ENCODE assay signal across 1 cellular context in the genomic region with DNA sequence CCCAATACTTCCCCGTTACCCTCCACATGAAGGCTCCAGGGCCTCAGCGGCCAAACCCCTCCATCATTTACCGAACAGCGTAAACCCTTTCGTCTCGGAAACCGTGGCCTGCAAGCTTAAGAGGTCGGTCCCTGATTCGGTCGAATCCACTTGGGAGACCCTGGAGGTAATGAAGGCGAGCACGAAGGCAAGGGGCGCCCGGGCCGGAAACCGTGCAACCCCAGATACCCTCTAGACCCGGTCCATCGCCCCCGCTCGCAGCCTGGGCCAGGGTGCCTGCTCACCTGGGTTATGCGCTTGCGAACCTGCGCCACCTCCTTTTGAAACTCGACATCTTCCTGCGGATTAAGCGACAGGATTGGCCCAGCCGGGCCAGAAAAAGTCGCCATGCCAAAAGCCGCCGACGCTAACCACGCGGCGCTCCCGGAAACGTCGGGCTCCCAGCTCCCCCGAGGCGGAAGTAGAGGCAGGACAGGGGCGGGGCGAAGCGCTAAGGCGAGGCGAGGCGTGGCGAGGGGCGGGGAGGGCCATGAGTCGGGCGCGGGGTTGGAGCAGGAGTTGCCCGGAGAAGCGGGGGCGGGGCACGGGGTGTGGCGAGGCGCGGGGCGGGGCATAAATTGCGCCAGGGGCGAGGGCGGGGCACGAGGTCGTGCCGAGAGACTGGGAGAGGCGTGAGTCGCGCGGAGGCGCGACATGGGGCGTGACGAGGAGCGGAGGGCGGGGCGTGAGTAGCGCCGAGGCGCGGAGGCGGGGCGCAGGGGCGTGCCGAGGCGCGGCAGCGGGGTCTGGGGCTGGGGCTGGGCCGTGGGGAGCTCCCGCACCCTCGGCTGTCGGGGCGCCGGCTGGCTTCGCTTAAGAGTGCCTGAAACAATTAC.
A peak's percentile ranks its signal among the peaks of the same experiment; 100 is the strongest.
TF ChIP-seq lines count a peak whose summit lies in the region.

A gene (minus strand): TSS at position 414 of the 875 bp plus-strand sequence. CDS start 25 bp downstream, at position 389.

TF ChIP-seq in HepG2, 621 proteins besides CTCF, POLR2A, EP300 and RAD21 (continued from another document and continues in another):
- TF ChIP-seq, protein P1, sequence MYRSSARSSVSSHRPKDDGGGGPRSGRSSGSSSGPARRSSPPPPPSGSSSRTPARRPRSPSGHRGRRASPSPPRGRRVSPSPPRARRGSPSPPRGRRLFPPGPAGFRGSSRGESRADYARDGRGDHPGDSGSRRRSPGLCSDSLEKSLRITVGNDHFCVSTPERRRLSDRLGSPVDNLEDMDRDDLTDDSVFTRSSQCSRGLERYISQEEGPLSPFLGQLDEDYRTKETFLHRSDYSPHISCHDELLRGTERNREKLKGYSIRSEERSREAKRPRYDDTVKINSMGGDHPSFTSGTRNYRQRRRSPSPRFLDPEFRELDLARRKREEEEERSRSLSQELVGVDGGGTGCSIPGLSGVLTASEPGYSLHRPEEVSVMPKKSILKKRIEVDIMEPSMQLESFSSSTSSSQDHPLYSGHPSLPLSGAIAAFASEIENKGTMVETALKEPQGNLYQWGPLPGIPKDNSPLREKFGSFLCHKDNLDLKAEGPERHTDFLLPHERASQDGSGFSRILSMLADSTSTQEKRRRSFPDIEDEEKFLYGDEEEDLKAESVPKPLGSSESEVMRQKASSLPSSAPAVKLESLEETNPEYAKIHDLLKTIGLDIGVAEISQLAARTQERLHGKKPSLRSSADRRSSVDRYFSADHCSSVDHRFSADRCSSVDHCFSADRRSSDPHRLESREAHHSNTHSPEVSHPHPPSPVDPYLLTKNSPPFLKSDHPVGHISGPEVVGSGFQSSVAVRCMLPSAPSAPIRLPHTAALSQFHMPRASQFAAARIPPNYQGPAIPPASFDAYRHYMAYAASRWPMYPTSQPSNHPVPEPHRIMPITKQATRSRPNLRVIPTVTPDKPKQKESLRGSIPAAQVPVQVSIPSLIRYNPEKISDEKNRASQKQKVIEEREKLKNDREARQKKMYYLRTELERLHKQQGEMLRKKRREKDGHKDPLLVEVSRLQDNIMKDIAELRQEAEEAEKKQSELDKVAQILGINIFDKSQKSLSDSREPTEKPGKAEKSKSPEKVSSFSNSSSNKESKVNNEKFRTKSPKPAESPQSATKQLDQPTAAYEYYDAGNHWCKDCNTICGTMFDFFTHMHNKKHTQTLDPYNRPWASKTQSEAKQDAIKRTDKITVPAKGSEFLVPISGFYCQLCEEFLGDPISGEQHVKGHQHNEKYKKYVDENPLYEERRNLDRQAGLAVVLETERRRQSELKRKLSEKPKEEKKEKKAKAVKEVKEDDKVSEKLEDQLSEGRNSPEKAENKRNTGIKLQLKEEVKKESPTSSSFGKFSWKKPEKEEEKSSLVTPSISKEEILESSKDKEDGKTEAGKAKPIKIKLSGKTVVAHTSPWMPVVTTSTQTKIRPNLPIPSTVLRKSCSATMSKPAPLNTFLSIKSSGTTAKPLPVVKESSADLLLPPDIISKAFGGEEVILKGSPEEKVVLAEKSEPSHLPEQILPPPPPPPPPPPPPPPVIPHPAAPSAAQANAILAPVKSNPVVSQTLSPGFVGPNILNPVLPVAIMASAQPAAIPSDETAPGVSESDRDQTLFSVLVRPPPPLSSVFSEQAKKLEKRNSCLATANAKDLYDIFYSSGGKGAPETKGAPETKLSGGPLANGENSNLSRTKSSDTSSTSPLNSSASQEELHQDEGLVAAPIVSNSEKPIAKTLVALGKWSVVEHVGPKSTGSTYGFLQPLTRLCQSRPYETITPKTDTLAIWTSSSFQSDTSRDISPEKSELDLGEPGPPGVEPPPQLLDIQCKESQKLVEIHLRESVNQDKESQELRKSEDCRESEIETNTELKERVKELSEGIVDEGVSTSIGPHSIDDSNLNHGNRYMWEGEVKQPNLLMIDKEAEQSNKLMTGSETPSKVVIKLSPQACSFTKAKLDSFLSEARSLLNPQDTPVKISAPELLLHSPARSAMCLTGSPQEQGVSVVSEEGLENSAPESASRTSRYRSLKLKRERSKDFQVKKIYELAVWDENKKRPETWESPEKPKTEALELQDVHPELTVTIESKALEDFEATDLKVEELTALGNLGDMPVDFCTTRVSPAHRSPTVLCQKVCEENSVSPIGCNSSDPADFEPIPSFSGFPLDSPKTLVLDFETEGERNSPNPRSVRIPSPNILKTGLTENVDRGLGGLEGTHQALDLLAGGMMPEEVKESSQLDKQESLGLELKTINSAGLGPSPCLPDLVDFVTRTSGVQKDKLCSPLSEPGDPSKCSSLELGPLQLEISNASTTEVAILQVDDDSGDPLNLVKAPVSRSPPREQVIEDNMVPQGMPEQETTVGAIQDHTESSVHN (CRISPR knock-in tag; IDR thresholded peaks at IDR 0.05) = peak; percentile 45; the same call in 1 of the 2 replicates
- peak; percentile 95 for TF ChIP-seq RBFOX2 (IDR thresholded peaks at IDR 0.05; ENCODE audit: low read depth, low read length)
- peak; percentile 98 for TF ChIP-seq DMAP1 (CRISPR knock-in tag; IDR thresholded peaks at IDR 0.05)
- TF ChIP-seq HMG20B (CRISPR knock-in tag; conservative IDR thresholded peaks at IDR 0.05) = no peak
- TF ChIP-seq GTF2F1 (IDR thresholded peaks at IDR 0.05; ENCODE audit: low read length) = no peak
- peak; percentile 74; the same call in 1 of the 2 replicates for TF ChIP-seq ZNF619 (CRISPR knock-in tag; IDR thresholded peaks at IDR 0.05)
- TF ChIP-seq SIN3A (IDR thresholded peaks at IDR 0.05; ENCODE audit: borderline replicate concordance, low read depth, low read length) = peak; percentile 87
- TF ChIP-seq, protein P2, sequence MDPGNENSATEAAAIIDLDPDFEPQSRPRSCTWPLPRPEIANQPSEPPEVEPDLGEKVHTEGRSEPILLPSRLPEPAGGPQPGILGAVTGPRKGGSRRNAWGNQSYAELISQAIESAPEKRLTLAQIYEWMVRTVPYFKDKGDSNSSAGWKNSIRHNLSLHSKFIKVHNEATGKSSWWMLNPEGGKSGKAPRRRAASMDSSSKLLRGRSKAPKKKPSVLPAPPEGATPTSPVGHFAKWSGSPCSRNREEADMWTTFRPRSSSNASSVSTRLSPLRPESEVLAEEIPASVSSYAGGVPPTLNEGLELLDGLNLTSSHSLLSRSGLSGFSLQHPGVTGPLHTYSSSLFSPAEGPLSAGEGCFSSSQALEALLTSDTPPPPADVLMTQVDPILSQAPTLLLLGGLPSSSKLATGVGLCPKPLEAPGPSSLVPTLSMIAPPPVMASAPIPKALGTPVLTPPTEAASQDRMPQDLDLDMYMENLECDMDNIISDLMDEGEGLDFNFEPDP (CRISPR knock-in tag; conservative IDR thresholded peaks at IDR 0.05) = 0 out of 2 replicates have a peak, but pooled peaks have one; percentile 81
- TF ChIP-seq, protein P3, sequence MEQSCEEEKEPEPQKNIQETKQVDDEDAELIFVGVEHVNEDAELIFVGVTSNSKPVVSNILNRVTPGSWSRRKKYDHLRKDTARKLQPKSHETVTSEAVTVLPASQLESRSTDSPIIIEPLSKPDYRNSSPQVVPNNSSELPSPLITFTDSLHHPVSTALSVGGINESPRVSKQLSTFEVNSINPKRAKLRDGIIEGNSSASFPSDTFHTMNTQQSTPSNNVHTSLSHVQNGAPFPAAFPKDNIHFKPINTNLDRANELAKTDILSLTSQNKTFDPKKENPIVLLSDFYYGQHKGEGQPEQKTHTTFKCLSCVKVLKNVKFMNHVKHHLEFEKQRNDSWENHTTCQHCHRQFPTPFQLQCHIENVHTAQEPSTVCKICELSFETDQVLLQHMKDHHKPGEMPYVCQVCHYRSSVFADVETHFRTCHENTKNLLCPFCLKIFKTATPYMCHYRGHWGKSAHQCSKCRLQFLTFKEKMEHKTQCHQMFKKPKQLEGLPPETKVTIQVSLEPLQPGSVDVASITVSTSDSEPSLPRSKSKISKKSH (CRISPR knock-in tag; IDR thresholded peaks at IDR 0.05; ENCODE audit: borderline replicate concordance) = peak; percentile 72; the same call in 1 of the 2 replicates
- TF ChIP-seq SNRNP70 (IDR thresholded peaks at IDR 0.05; ENCODE audit: low read depth, low read length) = no peak
- TF ChIP-seq ZNF629 (CRISPR knock-in tag; conservative IDR thresholded peaks at IDR 0.05) = peak; percentile 44; the same call in 1 of the 2 replicates
- peak; percentile 61; the same call in 1 of the 2 replicates for TF ChIP-seq ZNF510 (CRISPR knock-in tag; IDR thresholded peaks at IDR 0.05; ENCODE audit: low read depth)
- 0 out of 2 replicates have a peak, but pooled peaks have one; percentile 41 for TF ChIP-seq ZNF577 (CRISPR knock-in tag; IDR thresholded peaks at IDR 0.05; ENCODE audit: borderline replicate concordance, low read depth)
- TF ChIP-seq BHLHE40 (IDR thresholded peaks at IDR 0.05; ENCODE audit: low read length) = peak; percentile 64; the same call in 1 of the 2 replicates
- peak; percentile 96 for TF ChIP-seq POLR2G (IDR thresholded peaks at IDR 0.05; ENCODE audit: low read depth, low read length)
- TF ChIP-seq RFX5 (IDR thresholded peaks at IDR 0.05; ENCODE audit: low read depth, low read length) = 0 out of 2 replicates have a peak, but pooled peaks have one; percentile 7
- peak; percentile 89 for TF ChIP-seq FOXC1 (CRISPR knock-in tag; IDR thresholded peaks at IDR 0.05; ENCODE audit: borderline replicate concordance)
- TF ChIP-seq NR2F6 (IDR thresholded peaks at IDR 0.05) = no peak
- TF ChIP-seq NR2F6 (CRISPR knock-in tag; IDR thresholded peaks at IDR 0.05) = 0 out of 2 replicates have a peak, but pooled peaks have one; percentile 5
- peak; percentile 17; the same call in 1 of the 2 replicates for TF ChIP-seq HNF4A (CRISPR knock-in tag; IDR thresholded peaks at IDR 0.05)
- no peak for TF ChIP-seq CENPT (CRISPR knock-in tag; IDR thresholded peaks at IDR 0.05; ENCODE audit: low read depth)
- TF ChIP-seq, protein P4, sequence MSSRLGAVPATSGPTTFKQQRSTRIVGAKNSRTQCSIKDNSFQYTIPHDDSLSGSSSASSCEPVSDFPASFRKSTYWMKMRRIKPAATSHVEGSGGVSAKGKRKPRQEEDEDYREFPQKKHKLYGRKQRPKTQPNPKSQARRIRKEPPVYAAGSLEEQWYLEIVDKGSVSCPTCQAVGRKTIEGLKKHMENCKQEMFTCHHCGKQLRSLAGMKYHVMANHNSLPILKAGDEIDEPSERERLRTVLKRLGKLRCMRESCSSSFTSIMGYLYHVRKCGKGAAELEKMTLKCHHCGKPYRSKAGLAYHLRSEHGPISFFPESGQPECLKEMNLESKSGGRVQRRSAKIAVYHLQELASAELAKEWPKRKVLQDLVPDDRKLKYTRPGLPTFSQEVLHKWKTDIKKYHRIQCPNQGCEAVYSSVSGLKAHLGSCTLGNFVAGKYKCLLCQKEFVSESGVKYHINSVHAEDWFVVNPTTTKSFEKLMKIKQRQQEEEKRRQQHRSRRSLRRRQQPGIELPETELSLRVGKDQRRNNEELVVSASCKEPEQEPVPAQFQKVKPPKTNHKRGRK (CRISPR knock-in tag; IDR thresholded peaks at IDR 0.05) = no peak
- TF ChIP-seq, protein P5, sequence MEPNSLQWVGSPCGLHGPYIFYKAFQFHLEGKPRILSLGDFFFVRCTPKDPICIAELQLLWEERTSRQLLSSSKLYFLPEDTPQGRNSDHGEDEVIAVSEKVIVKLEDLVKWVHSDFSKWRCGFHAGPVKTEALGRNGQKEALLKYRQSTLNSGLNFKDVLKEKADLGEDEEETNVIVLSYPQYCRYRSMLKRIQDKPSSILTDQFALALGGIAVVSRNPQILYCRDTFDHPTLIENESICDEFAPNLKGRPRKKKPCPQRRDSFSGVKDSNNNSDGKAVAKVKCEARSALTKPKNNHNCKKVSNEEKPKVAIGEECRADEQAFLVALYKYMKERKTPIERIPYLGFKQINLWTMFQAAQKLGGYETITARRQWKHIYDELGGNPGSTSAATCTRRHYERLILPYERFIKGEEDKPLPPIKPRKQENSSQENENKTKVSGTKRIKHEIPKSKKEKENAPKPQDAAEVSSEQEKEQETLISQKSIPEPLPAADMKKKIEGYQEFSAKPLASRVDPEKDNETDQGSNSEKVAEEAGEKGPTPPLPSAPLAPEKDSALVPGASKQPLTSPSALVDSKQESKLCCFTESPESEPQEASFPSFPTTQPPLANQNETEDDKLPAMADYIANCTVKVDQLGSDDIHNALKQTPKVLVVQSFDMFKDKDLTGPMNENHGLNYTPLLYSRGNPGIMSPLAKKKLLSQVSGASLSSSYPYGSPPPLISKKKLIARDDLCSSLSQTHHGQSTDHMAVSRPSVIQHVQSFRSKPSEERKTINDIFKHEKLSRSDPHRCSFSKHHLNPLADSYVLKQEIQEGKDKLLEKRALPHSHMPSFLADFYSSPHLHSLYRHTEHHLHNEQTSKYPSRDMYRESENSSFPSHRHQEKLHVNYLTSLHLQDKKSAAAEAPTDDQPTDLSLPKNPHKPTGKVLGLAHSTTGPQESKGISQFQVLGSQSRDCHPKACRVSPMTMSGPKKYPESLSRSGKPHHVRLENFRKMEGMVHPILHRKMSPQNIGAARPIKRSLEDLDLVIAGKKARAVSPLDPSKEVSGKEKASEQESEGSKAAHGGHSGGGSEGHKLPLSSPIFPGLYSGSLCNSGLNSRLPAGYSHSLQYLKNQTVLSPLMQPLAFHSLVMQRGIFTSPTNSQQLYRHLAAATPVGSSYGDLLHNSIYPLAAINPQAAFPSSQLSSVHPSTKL (CRISPR knock-in tag; IDR thresholded peaks at IDR 0.05) = peak; percentile 18
- TF ChIP-seq, protein P6, sequence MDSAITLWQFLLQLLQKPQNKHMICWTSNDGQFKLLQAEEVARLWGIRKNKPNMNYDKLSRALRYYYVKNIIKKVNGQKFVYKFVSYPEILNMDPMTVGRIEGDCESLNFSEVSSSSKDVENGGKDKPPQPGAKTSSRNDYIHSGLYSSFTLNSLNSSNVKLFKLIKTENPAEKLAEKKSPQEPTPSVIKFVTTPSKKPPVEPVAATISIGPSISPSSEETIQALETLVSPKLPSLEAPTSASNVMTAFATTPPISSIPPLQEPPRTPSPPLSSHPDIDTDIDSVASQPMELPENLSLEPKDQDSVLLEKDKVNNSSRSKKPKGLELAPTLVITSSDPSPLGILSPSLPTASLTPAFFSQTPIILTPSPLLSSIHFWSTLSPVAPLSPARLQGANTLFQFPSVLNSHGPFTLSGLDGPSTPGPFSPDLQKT (CRISPR knock-in tag; IDR thresholded peaks at IDR 0.05; ENCODE audit: borderline replicate concordance) = no peak; the same call in 1 of the 2 replicates
- TF ChIP-seq, protein P7, sequence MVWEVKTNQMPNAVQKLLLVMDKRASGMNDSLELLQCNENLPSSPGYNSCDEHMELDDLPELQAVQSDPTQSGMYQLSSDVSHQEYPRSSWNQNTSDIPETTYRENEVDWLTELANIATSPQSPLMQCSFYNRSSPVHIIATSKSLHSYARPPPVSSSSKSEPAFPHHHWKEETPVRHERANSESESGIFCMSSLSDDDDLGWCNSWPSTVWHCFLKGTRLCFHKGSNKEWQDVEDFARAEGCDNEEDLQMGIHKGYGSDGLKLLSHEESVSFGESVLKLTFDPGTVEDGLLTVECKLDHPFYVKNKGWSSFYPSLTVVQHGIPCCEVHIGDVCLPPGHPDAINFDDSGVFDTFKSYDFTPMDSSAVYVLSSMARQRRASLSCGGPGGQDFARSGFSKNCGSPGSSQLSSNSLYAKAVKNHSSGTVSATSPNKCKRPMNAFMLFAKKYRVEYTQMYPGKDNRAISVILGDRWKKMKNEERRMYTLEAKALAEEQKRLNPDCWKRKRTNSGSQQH (CRISPR knock-in tag; IDR thresholded peaks at IDR 0.05; ENCODE audit: low read depth) = 0 out of 2 replicates have a peak, but pooled peaks have one; percentile 53
- TF ChIP-seq ZNF124 (CRISPR knock-in tag; IDR thresholded peaks at IDR 0.05) = 0 out of 2 replicates have a peak, but pooled peaks have one; percentile 28
- TF ChIP-seq TMF1 (CRISPR knock-in tag; IDR thresholded peaks at IDR 0.05; ENCODE audit: low read depth) = no peak
- TF ChIP-seq MED1 (CRISPR knock-in tag; IDR thresholded peaks at IDR 0.05) = peak; percentile 57
- peak; percentile 87 for TF ChIP-seq THAP11 (CRISPR knock-in tag; IDR thresholded peaks at IDR 0.05)
- peak; percentile 43; the same call in 1 of the 2 replicates for TF ChIP-seq FOXA3 (CRISPR knock-in tag; IDR thresholded peaks at IDR 0.05)
